In the genomic region with DNA sequence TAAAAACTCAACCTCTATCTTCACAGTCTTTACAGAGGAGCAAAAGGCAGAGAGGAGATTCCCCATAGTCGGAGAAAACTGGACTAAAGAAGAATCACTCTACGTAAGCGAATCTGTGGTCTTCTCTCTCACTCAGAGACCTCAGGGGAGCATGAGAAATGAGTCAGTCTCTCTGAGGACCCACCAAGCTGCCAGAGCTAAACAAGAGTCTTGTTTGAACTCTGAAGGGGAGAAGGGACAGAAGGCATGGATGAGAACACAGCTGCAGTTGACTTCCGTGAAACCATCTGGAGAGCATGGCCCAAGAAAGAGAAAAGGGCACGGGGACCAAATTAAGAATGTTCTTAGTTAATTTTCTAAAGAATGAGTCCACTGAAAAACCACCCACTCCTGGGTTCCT, we compare ENCODE assay signal across 19 cellular contexts.
"Had no signal": no experiment of that assay in that cellular context is flagged by ENCODE, and none has a peak within 500 bp of the region (broad histone marks: within the 10 kb centered on the region; RNA-seq: fewer than 3 reads in every experiment).

No MANE protein-coding gene starts in this region.

- H3K27ac ChIP-seq: colonic mucosa, heart left ventricle, lower lobe of right lung, right atrium auricular region, skin epidermis had no signal

- H3K4me1 ChIP-seq: colonic mucosa, heart left ventricle, lower lobe of right lung, right atrium auricular region had no signal

- H3K36me3 ChIP-seq: colonic mucosa, heart left ventricle, lower lobe of right lung, right atrium auricular region had no signal

- H3K27me3 ChIP-seq: colonic mucosa, right atrium auricular region had no signal

- H3K9me3 ChIP-seq: colonic mucosa, heart left ventricle, lower lobe of right lung, right atrium auricular region had no signal

- ATAC-seq: activated CD8-positive, alpha-beta T cell treated with anti-CD3 and anti-CD28 coated beads, Interleukin-2, amount 10 ng/mL, durations not matched to agents 7 days and 5 days; activated naive CD4-positive, alpha-beta T cell treated with anti-CD3 and anti-CD28 coated beads, Interleukin-2, amount 50 U/mL, for 72 hours; lower lobe of right lung; stimulated activated naive CD8-positive, alpha-beta T cell treated with anti-CD3 and anti-CD28 coated beads, Interleukin-15, Interleukin-2, amounts not matched to agents 100 U/mL and 50 U/mL, for 24 hours; WTC11 had no signal

- DNase-seq: activated CD4-positive, alpha-beta T cell treated with anti-CD3 and anti-CD28 coated beads, Interleukin-2, amount 10 ng/mL, durations not matched to agents 24 days and 14 days; activated CD8-positive, alpha-beta memory T cell treated with anti-CD3 and anti-CD28 coated beads, Interleukin-2, amount 50 U/mL, for 4 hours; activated CD8-positive, alpha-beta T cell treated with anti-CD3 and anti-CD28 coated beads, Interleukin-2, amount 10 ng/mL, durations not matched to agents 7 days and 5 days; activated effector memory CD4-positive, alpha-beta T cell treated with anti-CD3 and anti-CD28 coated beads, Interleukin-2, amount 50 U/mL, for 16 hours; activated T-cell treated with anti-CD3 and anti-CD28 coated beads, Interleukin-2, amount 50 U/mL, for 48 hours; caudate nucleus; colonic mucosa; effector memory CD4-positive, alpha-beta T cell; lower lobe of right lung; nucleus accumbens; stimulated activated CD4-positive, alpha-beta T cell treated with anti-CD3 and anti-CD28 coated beads, Interleukin-4, amount 100 ng/mL, for 4 hours; stimulated activated CD8-positive, alpha-beta memory T cell treated with anti-CD3 and anti-CD28 coated beads, Interleukin-4, amount 100 ng/mL, for 48 hours; stimulated activated naive CD8-positive, alpha-beta T cell treated with anti-CD3 and anti-CD28 coated beads, Interleukin-15, Interleukin-2, amounts not matched to agents 100 U/mL and 50 U/mL, for 24 hours; trophoblast cell had no signal

- H3K4me3 ChIP-seq: colonic mucosa, heart left ventricle, lower lobe of right lung, right atrium auricular region, skin epidermis had no signal
